1 cellular context compared by ENCODE assay signal in genomic region chr3:140007946-140008692, GRCh38.
TF ChIP-seq lines count a peak whose summit lies in the region.

No MANE protein-coding gene starts in this region.

TF ChIP-seq in SK-N-SH, 30 proteins besides CTCF, POLR2A, EP300 and RAD21 (continued from another document):
- TF ChIP-seq REST (IDR thresholded peaks at IDR 0.05; ENCODE audit: low read depth, low read length) (no peak), PBX3 (IDR thresholded peaks at IDR 0.05) (no peak), NRF1 (IDR thresholded peaks at IDR 0.05; ENCODE audit: low read depth, low read length) (no peak), TCF12 (IDR thresholded peaks at IDR 0.05) (no peak), MEF2A (IDR thresholded peaks at IDR 0.05; ENCODE audit: borderline replicate concordance, low read depth) (no peak)
